15 cellular contexts compared by ENCODE assay signal in genomic region chr2:55302241-55302640, GRCh38. TPM values are rescaled to one million over a fixed set of nuclear protein-coding genes. Genes with fewer than 3 reads are reported as not detected.
DNase-seq lines count a peak whose midpoint lies in the region; ATAC-seq, FAIRE-seq and TF ChIP-seq lines count a peak whose summit lies in the region.
"Had no signal": no experiment of that assay in that cellular context is flagged by ENCODE, and none has a peak within 500 bp of the region (broad histone marks: within the 10 kb centered on the region; RNA-seq: fewer than 3 reads in every experiment).

No MANE protein-coding gene starts in this region.

- peaks cover 5% of the 10 kb centered on the region for H3K4me1 Mint-ChIP-seq in central memory CD8-positive, alpha-beta T cell

- no peaks in the 10 kb centered on the region for H3K27me3 Mint-ChIP-seq in central memory CD8-positive, alpha-beta T cell

- H3K9me3 ChIP-seq in A673 (ENCODE audit: low read depth, low read length, poor library complexity, severe bottlenecking): no peaks in the 10 kb centered on the region
- no peaks in the 10 kb centered on the region for H3K9me3 ChIP-seq in small intestine (ENCODE audit: control insufficient read depth, low read depth)
- H3K9me3 ChIP-seq: prostate gland had no signal

- POLR2A ChIA-PET in A673 (lab: Charles Lee; ENCODE audit: low non-redundant PET): interaction anchor here (0.6 kb wide), 1 partner anchor 185 kb away, joined by 4 read pairs; no protein-coding TSS in a partner anchor

- TF ChIP-seq CTCF in A673 (conservative IDR thresholded peaks at IDR 0.05; ENCODE audit: low read depth, low read length): no peak

- FAIRE-seq in small intestine (lab: Jason Lieb, UNC): no peak

- H3K27me3 ChIP-seq in A673 (replicated peaks; ENCODE audit: insufficient read depth, low read depth, low read length, poor library complexity): no peaks in the 10 kb centered on the region
- no peaks in the 10 kb centered on the region for H3K27me3 ChIP-seq in small intestine (ENCODE audit: control insufficient read depth in 2 of 2, insufficient read depth in 2 of 2, low read length in 2 of 2)

- CTCF ChIA-PET in A673 (lab: Charles Lee): no interaction called here

- H3K4me1 ChIP-seq in A673 (ENCODE audit: insufficient read depth, low read length, poor library complexity, severe bottlenecking) (no peaks in the 10 kb centered on the region), small intestine (ENCODE audit: control insufficient read depth in 2 of 2, insufficient read depth in 1 of 2, low read depth in 1 of 2, low read length in 1 of 2) (no peaks in the 10 kb centered on the region)
- H3K4me1 ChIP-seq: prostate gland had no signal

- no peaks in the 10 kb centered on the region for H3K9me3 Mint-ChIP-seq in central memory CD8-positive, alpha-beta T cell
- H3K9me3 Mint-ChIP-seq: activated CD4-positive, alpha-beta memory T cell treated with anti-CD3 and anti-CD28 coated beads, Interleukin-2, amount 10 ng/mL, durations not matched to agents 7 days and 5 days had no signal

- peak overlapping the region; percentile 13 for H3K27ac Mint-ChIP-seq in central memory CD8-positive, alpha-beta T cell (ENCODE audit: low read depth)
- H3K27ac Mint-ChIP-seq: activated CD4-positive, alpha-beta memory T cell treated with anti-CD3 and anti-CD28 coated beads, Interleukin-2, amount 10 ng/mL, durations not matched to agents 7 days and 5 days had no signal

- ATAC-seq in activated CD4-positive, CD25-positive, alpha-beta regulatory T cell treated with anti-CD3 and anti-CD28 coated beads, Interleukin-2, amount 50 U/mL, for 24 hours: peak; percentile 97 to 99
- ATAC-seq in GM21381 (IDR thresholded peaks at IDR 0.05; ENCODE audit: unreplicated experiment) (peak; percentile 90), HG03045 (IDR thresholded peaks at IDR 0.05; ENCODE audit: unreplicated experiment) (peak; percentile 70), Right ventricle myocardium superior (ENCODE audit: poor library complexity) (no peak)
- peak; percentile 60 for ATAC-seq in central memory CD8-positive, alpha-beta T cell (replicated peaks; ENCODE audit: extremely low read depth, poor library complexity, severe bottlenecking)

- peaks cover 6% of the 10 kb centered on the region for H3K36me3 ChIP-seq in A673 (ENCODE audit: insufficient read depth, low read length, poor library complexity, severe bottlenecking)
- H3K36me3 ChIP-seq in small intestine (ENCODE audit: control insufficient read depth in 2 of 2, insufficient read depth in 2 of 2, low read length in 2 of 2): no peaks in the 10 kb centered on the region
- H3K36me3 ChIP-seq: prostate gland had no signal

- WGBS in small intestine, 3 donors: 57 to 81% (median 81%) methylated on average over 3 of the region's 3 CpGs

- H3K36me3 Mint-ChIP-seq in central memory CD8-positive, alpha-beta T cell (ENCODE audit: insufficient read depth): peaks cover 2% of the 10 kb centered on the region

- intact Hi-C loops in Right ventricle myocardium superior (cut with DNase I): no loop called here
- intact Hi-C loops in A673 (cut with micrococcal nuclease; ENCODE audit: unreplicated experiment): no loop called here

- H3K4me3 Mint-ChIP-seq in central memory CD8-positive, alpha-beta T cell: no peak overlapping the region
- H3K4me3 Mint-ChIP-seq: activated CD4-positive, alpha-beta memory T cell treated with anti-CD3 and anti-CD28 coated beads, Interleukin-2, amount 10 ng/mL, durations not matched to agents 7 days and 5 days had no signal

- H3K4me3 ChIP-seq in A673 (ENCODE audit: low read depth, low read length, poor library complexity, severe bottlenecking) (no peak overlapping the region), small intestine (ENCODE audit: low read depth in 1 of 2, low read length in 2 of 2) (no peak overlapping the region)
- H3K4me3 ChIP-seq: prostate gland had no signal

- DNase-seq in activated CD4-positive, CD25-positive, alpha-beta regulatory T cell (lab: John Stamatoyannopoulos, UW): no peak
- DNase-seq in central memory CD8-positive, alpha-beta T cell (ENCODE audit: low spot score in 2 of 2): no peak
- DNase-seq in Right ventricle myocardium superior (no peak), A673 (ENCODE audit: low spot score) (no peak), small intestine (no peak)
- DNase-seq: activated CD4-positive, alpha-beta memory T cell treated with anti-CD3 and anti-CD28 coated beads, Interleukin-2, amount 10 ng/mL, durations not matched to agents 7 days and 5 days; DMS 273 treated with DMSO at 0.1 percent for 48 hours; effector CD8-positive, alpha-beta T cell; mesenchymal stem cell; NCI-H1105 had no signal

- BruUV-seq in A673 (replicated peaks; lab: Mats Ljungman, UMichigan): no TSS peak

- H3K27ac ChIP-seq in A673 (ENCODE audit: low read depth, low read length, poor library complexity, severe bottlenecking) (no peak overlapping the region), small intestine (ENCODE audit: low read depth in 1 of 2, low read length in 1 of 2) (no peak overlapping the region)
- H3K27ac ChIP-seq: 22Rv1, prostate gland had no signal

RNA-seq across cellular contexts. Expression of gene MTIF2, which starts 33.2 kb away (rescaled TPM):
- total RNA-seq in Right ventricle myocardium superior: 50.5 TPM
- 45.0 and 52.3 TPM in 2 replicates for total RNA-seq in A673 (2021)
- 10 to 100 TPM; 20.0 to 36.2 (median 30.0) TPM for polyA plus RNA-seq in small intestine
